Comparison of ENCODE assay signal across 36 cellular contexts in genomic region chr1:2930016-2930815, GRCh38.
"Had no signal": no experiment of that assay in that cellular context is flagged by ENCODE, and none has a peak within 500 bp of the region (broad histone marks: within the 10 kb centered on the region; RNA-seq: fewer than 3 reads in every experiment).

No MANE protein-coding gene starts in this region.

- ATAC-seq: activated CD8-positive, alpha-beta T cell treated with anti-CD3 and anti-CD28 coated beads for 36 hours; activated naive CD4-positive, alpha-beta T cell treated with anti-CD3 and anti-CD28 coated beads, Interleukin-2, amount 50 U/mL, for 72 hours; activated T-cell treated with anti-CD3 and anti-CD28 coated beads, Interleukin-2, amount 50 U/mL, for 4 hours; activated T-cell treated with anti-CD3 and anti-CD28 coated beads, Interleukin-2, amount 50 U/mL, for 72 hours; activated T-helper 17 cell treated with anti-CD3 and anti-CD28 coated beads, Interleukin-2, amount 50 U/mL, for 72 hours; body of pancreas had no signal

- FAIRE-seq: astrocyte, TTC549 had no signal

- H3K4me1 ChIP-seq: adrenal gland, breast epithelium had no signal

- H3K27me3 Mint-ChIP-seq: activated B cell treated with CpG ODN at 0.5 μM for 24 hours; activated CD4-positive, alpha-beta memory T cell treated with anti-CD3 and anti-CD28 coated beads for 36 hours; activated CD4-positive, alpha-beta T cell treated with anti-CD3 and anti-CD28 coated beads, Interleukin-2, amount 10 ng/mL, durations not matched to agents 24 days and 14 days; activated CD8-positive, alpha-beta T cell treated with anti-CD3 and anti-CD28 coated beads for 36 hours; activated naive CD8-positive, alpha-beta T cell treated with anti-CD3 and anti-CD28 coated beads for 36 hours had no signal

- H3K4me1 Mint-ChIP-seq: activated CD4-positive, alpha-beta T cell treated with anti-CD3 and anti-CD28 coated beads, Interleukin-2, amount 10 ng/mL, durations not matched to agents 24 days and 14 days; activated naive CD8-positive, alpha-beta T cell treated with anti-CD3 and anti-CD28 coated beads for 36 hours; activated T-helper 17 cell treated with anti-CD3 and anti-CD28 coated beads, Interleukin-2, amount 50 U/mL, for 72 hours had no signal

- H3K27ac ChIP-seq: adrenal gland, body of pancreas, brain microvascular endothelial cell, breast epithelium, VCaP had no signal

- H3K4me3 ChIP-seq: adrenal gland, body of pancreas, breast epithelium had no signal

- H3K36me3 ChIP-seq: adrenal gland, brain microvascular endothelial cell, breast epithelium had no signal

- H3K9me3 Mint-ChIP-seq: activated B cell treated with CpG ODN at 0.5 μM for 24 hours; activated CD4-positive, alpha-beta memory T cell treated with anti-CD3 and anti-CD28 coated beads for 36 hours; activated CD4-positive, alpha-beta T cell treated with anti-CD3 and anti-CD28 coated beads, Interleukin-2, amount 10 ng/mL, durations not matched to agents 24 days and 14 days; activated CD8-positive, alpha-beta T cell treated with anti-CD3 and anti-CD28 coated beads for 36 hours; activated naive CD4-positive, alpha-beta T cell treated with anti-CD3 and anti-CD28 coated beads for 36 hours; activated naive CD4-positive, alpha-beta T cell treated with anti-CD3 and anti-CD28 coated beads, Interleukin-2, amount 50 U/mL, for 72 hours; activated naive CD8-positive, alpha-beta T cell treated with anti-CD3 and anti-CD28 coated beads for 36 hours; activated T-cell treated with anti-CD3 and anti-CD28 coated beads, Interleukin-2, amount 50 U/mL, for 4 hours; activated T-cell treated with anti-CD3 and anti-CD28 coated beads, Interleukin-2, amount 50 U/mL, for 72 hours; activated T-helper 1 cell treated with anti-CD3 and anti-CD28 coated beads, Interleukin-12 subunit alpha, Interleukin-12 subunit beta, Interleukin-2, Interleukin-4 antibody, amounts not matched to agents 30 ng/mL and 10 ng/mL and 1 ng/mL, durations not matched to agents 14 hours and 24 hours and 36 hours; activated T-helper 17 cell treated with anti-CD3 and anti-CD28 coated beads, Interleukin-2, amount 50 U/mL, for 72 hours; T-helper 1 cell treated with Interleukin-12 subunit alpha and Interleukin-12 subunit beta and Interleukin-4 antibody, amounts not matched to agents 30 μg/mL and 1 μg/mL, for 36 hours; T-helper 2 cell treated with Interferon-gamma antibody and Interleukin-4, amounts not matched to agents 5 μg/mL and 100 μg/mL, for 36 hours had no signal

- H3K27ac Mint-ChIP-seq: activated B cell treated with CpG ODN at 0.5 μM for 24 hours; activated CD4-positive, alpha-beta memory T cell treated with anti-CD3 and anti-CD28 coated beads for 36 hours; activated CD4-positive, alpha-beta T cell treated with anti-CD3 and anti-CD28 coated beads, Interleukin-2, amount 10 ng/mL, durations not matched to agents 24 days and 14 days; activated CD8-positive, alpha-beta T cell treated with anti-CD3 and anti-CD28 coated beads for 36 hours; activated naive CD4-positive, alpha-beta T cell treated with anti-CD3 and anti-CD28 coated beads for 36 hours; activated naive CD4-positive, alpha-beta T cell treated with anti-CD3 and anti-CD28 coated beads, Interleukin-2, amount 50 U/mL, for 72 hours; activated naive CD8-positive, alpha-beta T cell treated with anti-CD3 and anti-CD28 coated beads for 36 hours; activated T-cell treated with anti-CD3 and anti-CD28 coated beads, Interleukin-2, amount 50 U/mL, for 72 hours; activated T-helper 1 cell treated with anti-CD3 and anti-CD28 coated beads, Interleukin-12 subunit alpha, Interleukin-12 subunit beta, Interleukin-2, Interleukin-4 antibody, amounts not matched to agents 30 ng/mL and 10 ng/mL and 1 ng/mL, durations not matched to agents 14 hours and 24 hours and 36 hours; activated T-helper 17 cell treated with anti-CD3 and anti-CD28 coated beads, Interleukin-2, amount 50 U/mL, for 72 hours; T-helper 1 cell treated with Interleukin-12 subunit alpha and Interleukin-12 subunit beta and Interleukin-4 antibody, amounts not matched to agents 30 μg/mL and 1 μg/mL, for 36 hours; T-helper 2 cell treated with Interferon-gamma antibody and Interleukin-4, amounts not matched to agents 5 μg/mL and 100 μg/mL, for 36 hours had no signal

- H3K4me3 Mint-ChIP-seq: activated B cell treated with CpG ODN at 0.5 μM for 24 hours; activated CD4-positive, alpha-beta memory T cell treated with anti-CD3 and anti-CD28 coated beads for 36 hours; activated CD4-positive, alpha-beta T cell treated with anti-CD3 and anti-CD28 coated beads, Interleukin-2, amount 10 ng/mL, durations not matched to agents 24 days and 14 days; activated CD8-positive, alpha-beta T cell treated with anti-CD3 and anti-CD28 coated beads for 36 hours; activated naive CD4-positive, alpha-beta T cell treated with anti-CD3 and anti-CD28 coated beads for 36 hours; activated naive CD8-positive, alpha-beta T cell treated with anti-CD3 and anti-CD28 coated beads for 36 hours; activated T-cell treated with anti-CD3 and anti-CD28 coated beads, Interleukin-2, amount 50 U/mL, for 4 hours; activated T-cell treated with anti-CD3 and anti-CD28 coated beads, Interleukin-2, amount 50 U/mL, for 72 hours; activated T-helper 1 cell treated with anti-CD3 and anti-CD28 coated beads, Interleukin-12 subunit alpha, Interleukin-12 subunit beta, Interleukin-2, Interleukin-4 antibody, amounts not matched to agents 30 ng/mL and 10 ng/mL and 1 ng/mL, durations not matched to agents 14 hours and 24 hours and 36 hours; activated T-helper 17 cell treated with anti-CD3 and anti-CD28 coated beads, Interleukin-2, amount 50 U/mL, for 72 hours; T-helper 1 cell treated with Interleukin-12 subunit alpha and Interleukin-12 subunit beta and Interleukin-4 antibody, amounts not matched to agents 30 μg/mL and 1 μg/mL, for 36 hours; T-helper 2 cell treated with Interferon-gamma antibody and Interleukin-4, amounts not matched to agents 5 μg/mL and 100 μg/mL, for 36 hours had no signal

- DNase-seq: activated B cell treated with CpG ODN at 0.5 μM for 24 hours; activated CD4-positive, alpha-beta memory T cell treated with anti-CD3 and anti-CD28 coated beads for 36 hours; activated CD4-positive, alpha-beta T cell treated with anti-CD3 and anti-CD28 coated beads for 4 hours; activated CD4-positive, alpha-beta T cell treated with anti-CD3 and anti-CD28 coated beads, Interleukin-2, amount 10 ng/mL, durations not matched to agents 24 days and 14 days; activated CD4-positive, alpha-beta T cell treated with anti-CD3 and anti-CD28 coated beads, Interleukin-2, amount 50 U/mL, for 1 hour; activated CD4-positive, alpha-beta T cell treated with anti-CD3 and anti-CD28 coated beads, Interleukin-2, amount 50 U/mL, for 4 hours; activated CD4-positive, CD25-positive, alpha-beta regulatory T cell treated with anti-CD3 and anti-CD28 coated beads, Interleukin-2, amount 50 U/mL, for 72 hours; activated CD8-positive, alpha-beta memory T cell treated with anti-CD3 and anti-CD28 coated beads, Interleukin-2, amount 50 U/mL, for 4 hours; activated CD8-positive, alpha-beta T cell treated with anti-CD3 and anti-CD28 coated beads for 36 hours; activated effector memory CD4-positive, alpha-beta T cell treated with anti-CD3 and anti-CD28 coated beads, Interleukin-2, amount 50 U/mL, for 16 hours; activated gamma-delta T cell treated with Interleukin-2 at 50 U/mL for 16 hours; activated naive CD4-positive, alpha-beta T cell; activated naive CD4-positive, alpha-beta T cell treated with anti-CD3 and anti-CD28 coated beads for 36 hours; activated naive CD8-positive, alpha-beta T cell treated with anti-CD3 and anti-CD28 coated beads for 36 hours; activated T-cell treated with anti-CD3 and anti-CD28 coated beads for 4 hours; activated T-cell treated with anti-CD3 and anti-CD28 coated beads, Interleukin-2, amount 50 U/mL, for 1 hour; activated T-cell treated with anti-CD3 and anti-CD28 coated beads, Interleukin-2, amount 50 U/mL, for 4 hours; activated T-cell treated with anti-CD3 and anti-CD28 coated beads, Interleukin-2, amount 50 U/mL, for 72 hours; adrenal gland; amniotic stem cell; aorta; body of pancreas; brain microvascular endothelial cell; central memory CD4-positive, alpha-beta T cell; T-helper 1 cell; T-helper 2 cell; T-helper 9 cell had no signal

- H3K27me3 ChIP-seq: body of pancreas, brain microvascular endothelial cell had no signal

- H3K9me3 ChIP-seq: adrenal gland, body of pancreas had no signal

- H3K36me3 Mint-ChIP-seq: activated CD4-positive, alpha-beta memory T cell treated with anti-CD3 and anti-CD28 coated beads for 36 hours; activated naive CD4-positive, alpha-beta T cell treated with anti-CD3 and anti-CD28 coated beads, Interleukin-2, amount 50 U/mL, for 72 hours; activated naive CD8-positive, alpha-beta T cell treated with anti-CD3 and anti-CD28 coated beads for 36 hours had no signal
